Comparison of ENCODE assay signal across 27 cellular contexts in genomic region chr5:129048509-129048908, GRCh38.
"Had no signal": no experiment of that assay in that cellular context is flagged by ENCODE, and none has a peak within 500 bp of the region (broad histone marks: within the 10 kb centered on the region; RNA-seq: fewer than 3 reads in every experiment).

No MANE protein-coding gene starts in this region.

- ATAC-seq: natural killer cell treated with Interleukin-12 subunit alpha and Interleukin-12 subunit beta and Interleukin-15 and Interleukin-18, amount 100 ng/mL, for 72 hours; psoas muscle; right cardiac atrium; right lobe of liver; stimulated activated effector memory CD8-positive, alpha-beta T cell treated with anti-CD3 and anti-CD28 coated beads, Interleukin-12 subunit alpha, Interleukin-12 subunit beta, amount 100 ng/mL, for 72 hours; stimulated activated naive B cell treated with anti-CD40 and anti-IgM and Interleukin-4, amounts not matched to agents 10 μg/mL and 1 μg/mL and 100 μg/mL, for 72 hours had no signal

- H3K4me3 ChIP-seq: neural progenitor cell, ovary, psoas muscle, right lobe of liver, sigmoid colon, stomach, thoracic aorta, thyroid gland, tibial nerve, upper lobe of left lung, vagina had no signal

- H3K4me3 Mint-ChIP-seq: natural killer cell treated with Interleukin-12 subunit alpha and Interleukin-12 subunit beta and Interleukin-15 and Interleukin-18, amount 100 ng/mL, for 72 hours; neural progenitor cell; stimulated activated effector memory CD8-positive, alpha-beta T cell treated with anti-CD3 and anti-CD28 coated beads, Interleukin-12 subunit alpha, Interleukin-12 subunit beta, amount 100 ng/mL, for 72 hours; stimulated activated naive B cell treated with anti-CD40 and anti-IgM and Interleukin-4, amounts not matched to agents 10 μg/mL and 1 μg/mL and 100 μg/mL, for 72 hours; stimulated activated naive CD8-positive, alpha-beta T cell treated with anti-CD3 and anti-CD28 coated beads, Interleukin-15, Interleukin-2, amounts not matched to agents 100 ng/mL and 50 ng/mL, for 24 hours had no signal

- H3K9ac ChIP-seq: neural progenitor cell, parathyroid adenoma had no signal

- H3K4me1 Mint-ChIP-seq: neural progenitor cell; stimulated activated effector memory CD8-positive, alpha-beta T cell treated with anti-CD3 and anti-CD28 coated beads, Interleukin-12 subunit alpha, Interleukin-12 subunit beta, amount 100 ng/mL, for 72 hours; stimulated activated naive B cell treated with anti-CD40 and anti-IgM and Interleukin-4, amounts not matched to agents 10 μg/mL and 1 μg/mL and 100 μg/mL, for 72 hours had no signal

- DNase-seq: occipital lobe; ovary; posterior cingulate gyrus; psoas muscle; right cardiac atrium; right lobe of liver; sigmoid colon; small intestine; stimulated activated CD4-positive, alpha-beta T cell treated with anti-CD3 and anti-CD28 coated beads, Interleukin-15, amount 100 ng/mL, for 24 hours; stimulated activated CD4-positive, alpha-beta T cell treated with anti-CD3 and anti-CD28 coated beads, Interleukin-2, amount 100 ng/mL, for 24 hours; stimulated activated CD4-positive, alpha-beta T cell treated with anti-CD3 and anti-CD28 coated beads, Interleukin-2, amount 100 ng/mL, for 48 hours; stimulated activated CD4-positive, alpha-beta T cell treated with anti-CD3 and anti-CD28 coated beads, Interleukin-4, amount 100 ng/mL, for 24 hours; stimulated activated naive B cell treated with anti-CD40 and anti-IgM and Interleukin-4, amounts not matched to agents 10 μg/mL and 1 μg/mL and 100 μg/mL, for 72 hours; stimulated activated naive CD4-positive, alpha-beta T cell treated with Interleukin-2 at 50 U/mL for 16 hours; stomach; thyroid gland; trophoblast cell; upper lobe of left lung had no signal

- H3K27ac ChIP-seq: neural progenitor cell, ovary, parathyroid adenoma, psoas muscle, right lobe of liver, sigmoid colon, stomach, thoracic aorta, thyroid gland, tibial nerve, upper lobe of left lung, vagina had no signal

- H3K36me3 ChIP-seq: neural progenitor cell, ovary, right lobe of liver, sigmoid colon, stomach, thoracic aorta, thyroid gland, tibial nerve, upper lobe of left lung, vagina had no signal

- H3K9me3 ChIP-seq: ovary, right lobe of liver, thoracic aorta, thyroid gland, vagina had no signal

- H2AFZ ChIP-seq: neural progenitor cell, parathyroid adenoma had no signal

- H3K4me2 ChIP-seq: neural progenitor cell had no signal

- H3K36me3 Mint-ChIP-seq: neural progenitor cell; stimulated activated effector memory CD8-positive, alpha-beta T cell treated with anti-CD3 and anti-CD28 coated beads, Interleukin-12 subunit alpha, Interleukin-12 subunit beta, amount 100 ng/mL, for 72 hours had no signal

- H3K79me2 ChIP-seq: parathyroid adenoma had no signal

- H3K27ac Mint-ChIP-seq: natural killer cell treated with Interleukin-12 subunit alpha and Interleukin-12 subunit beta and Interleukin-15 and Interleukin-18, amount 100 ng/mL, for 72 hours; neural progenitor cell; progenitor cell of endocrine pancreas; stimulated activated effector memory CD8-positive, alpha-beta T cell treated with anti-CD3 and anti-CD28 coated beads, Interleukin-12 subunit alpha, Interleukin-12 subunit beta, amount 100 ng/mL, for 72 hours; stimulated activated naive B cell treated with anti-CD40 and anti-IgM and Interleukin-4, amounts not matched to agents 10 μg/mL and 1 μg/mL and 100 μg/mL, for 72 hours; stimulated activated naive CD8-positive, alpha-beta T cell treated with anti-CD3 and anti-CD28 coated beads, Interleukin-15, Interleukin-2, amounts not matched to agents 100 ng/mL and 50 ng/mL, for 24 hours had no signal

- H3K27me3 ChIP-seq: neural progenitor cell, ovary, right lobe of liver, sigmoid colon, stomach, thyroid gland, tibial nerve, upper lobe of left lung, vagina had no signal

- H3K4me1 ChIP-seq: neural progenitor cell, parathyroid adenoma, psoas muscle, right lobe of liver, stomach, thyroid gland, tibial nerve, upper lobe of left lung had no signal

- H3K27me3 Mint-ChIP-seq: progenitor cell of endocrine pancreas; stimulated activated naive B cell treated with anti-CD40 and anti-IgM and Interleukin-4, amounts not matched to agents 10 μg/mL and 1 μg/mL and 100 μg/mL, for 72 hours; stimulated activated naive CD8-positive, alpha-beta T cell treated with anti-CD3 and anti-CD28 coated beads, Interleukin-15, Interleukin-2, amounts not matched to agents 100 ng/mL and 50 ng/mL, for 24 hours had no signal
